ENCODE assay signal across 21 cellular contexts in the genomic region with DNA sequence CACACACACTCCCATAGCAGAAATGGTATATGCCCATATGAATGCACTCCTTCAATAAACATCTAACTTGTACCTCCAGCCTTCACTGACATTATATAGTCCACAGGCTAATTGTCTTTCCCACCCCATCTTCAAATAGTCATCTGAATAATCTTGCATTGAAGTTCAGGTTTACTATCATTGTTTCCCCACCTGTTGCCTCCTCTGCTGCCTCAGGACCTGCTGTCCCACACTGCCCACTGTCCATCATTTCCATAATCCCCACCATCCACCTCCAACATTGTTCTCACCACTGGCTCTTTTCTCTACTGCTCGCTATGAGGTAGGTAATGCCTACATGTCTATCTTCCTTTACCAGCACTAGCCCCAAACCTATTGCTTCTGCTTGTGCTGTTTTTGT.
DNase-seq lines count a peak whose midpoint lies in the region; ATAC-seq, FAIRE-seq and TF ChIP-seq lines count a peak whose summit lies in the region.
"Had no signal": no experiment of that assay in that cellular context is flagged by ENCODE, and none has a peak within 500 bp of the region (broad histone marks: within the 10 kb centered on the region; RNA-seq: fewer than 3 reads in every experiment).

No MANE protein-coding gene starts in this region.

- H3K27ac ChIP-seq in left ventricle myocardium inferior (replicated peaks) (peak overlapping the region; percentile 83), trophoblast cell (ENCODE audit: low read depth, low read length) (no peak overlapping the region), MM.1S (ENCODE audit: low read length) (no peak overlapping the region), pancreas (no peak overlapping the region)
- H3K27ac ChIP-seq: KMS-11, PC-9 had no signal

- no peak overlapping the region for H3K9ac ChIP-seq in trophoblast cell (ENCODE audit: low read length)
- H3K9ac ChIP-seq in MM.1S (ENCODE audit: low read length): no peak overlapping the region
- H3K9ac ChIP-seq: KMS-11 had no signal

- H3K27me3 ChIP-seq in left ventricle myocardium inferior (ENCODE audit: low read depth) (no peaks in the 10 kb centered on the region), trophoblast cell (ENCODE audit: insufficient read depth, low read length) (no peaks in the 10 kb centered on the region), MM.1S (replicated peaks; ENCODE audit: insufficient read depth, low read length) (no peaks in the 10 kb centered on the region), pancreas (no peaks in the 10 kb centered on the region)

- ATAC-seq in left cardiac atrium (no peak), pancreas (no peak)
- ATAC-seq: HepG2 had no signal

- H4K91ac ChIP-seq in trophoblast cell (ENCODE audit: low read depth, low read length): no peak overlapping the region

- H3K36me3 Mint-ChIP-seq in glutamatergic neuron (ENCODE audit: unreplicated experiment): no peaks in the 10 kb centered on the region

- H3K27ac Mint-ChIP-seq in glutamatergic neuron (ENCODE audit: unreplicated experiment): peak overlapping the region; percentile 24
- H3K27ac Mint-ChIP-seq: HFFc6 had no signal

- H3K36me3 ChIP-seq in left ventricle myocardium inferior: peaks cover 10% of the 10 kb centered on the region
- peaks cover 0 to 2% of the 10 kb centered on the region in 2 experiments for H3K36me3 ChIP-seq in trophoblast cell (ENCODE audit: control insufficient read depth in 1 of 2, insufficient read depth in 2 of 2, low read length in 2 of 2)
- no peaks in the 10 kb centered on the region; the same call in 1 of the 2 replicates for H3K36me3 ChIP-seq in MM.1S (replicated peaks; ENCODE audit: insufficient read depth, low read length)
- H3K36me3 ChIP-seq in pancreas: no peaks in the 10 kb centered on the region

- H3K79me1 ChIP-seq in trophoblast cell (ENCODE audit: low read length): peaks cover 6% of the 10 kb centered on the region

- peak overlapping the region; percentile 44 for H3K4me3 Mint-ChIP-seq in glutamatergic neuron (ENCODE audit: unreplicated experiment)
- H3K4me3 Mint-ChIP-seq: HFFc6 had no signal

- no peak for TF ChIP-seq CTCF in left ventricle myocardium inferior (IDR thresholded peaks at IDR 0.05; ENCODE audit: borderline replicate concordance)
- no peak for TF ChIP-seq CTCF in glutamatergic neuron (IDR thresholded peaks at IDR 0.05; ENCODE audit: partially characterized antibody, unreplicated experiment)
- TF ChIP-seq CTCF in MM.1S (IDR thresholded peaks at IDR 0.05; ENCODE audit: low read length): no peak
- no peak for TF ChIP-seq CTCF in pancreas (IDR thresholded peaks at IDR 0.05)

- peaks cover 30% of the 10 kb centered on the region for H3K4me1 Mint-ChIP-seq in glutamatergic neuron (ENCODE audit: low read depth, unreplicated experiment)

- H3K14ac ChIP-seq in trophoblast cell (ENCODE audit: low read length): no peak overlapping the region

- H2AFZ ChIP-seq in trophoblast cell (ENCODE audit: insufficient read depth, low read length, poor library complexity): no peak overlapping the region
- no peak overlapping the region for H2AFZ ChIP-seq in MM.1S (ENCODE audit: low read length)
- H2AFZ ChIP-seq: PC-9 had no signal

- no CpG with 5 or more reads among the region's 1 CpG for WGBS in trophoblast cell (ENCODE audit: extremely low coverage, insufficient coverage, insufficient read length)
- WGBS in pancreas, 2 donors: 96 to 98% methylated on average over 1 of the region's 1 CpG

- H4K20me1 ChIP-seq in MM.1S (ENCODE audit: insufficient read depth, low read length): no peaks in the 10 kb centered on the region

- H3K9me3 Mint-ChIP-seq in glutamatergic neuron (ENCODE audit: unreplicated experiment): peaks cover 4% of the 10 kb centered on the region
- H3K9me3 Mint-ChIP-seq: HFFc6 had no signal

- H2BK120ac ChIP-seq in trophoblast cell (ENCODE audit: insufficient read depth, low read length, poor library complexity): no peak overlapping the region

- H3K27me3 Mint-ChIP-seq in glutamatergic neuron (ENCODE audit: unreplicated experiment): peaks cover 5% of the 10 kb centered on the region

- no peak for FAIRE-seq in pancreas (lab: Jason Lieb, UNC)
- FAIRE-seq: A204.1, GM12892, H1, HepG2 had no signal

- H3K79me2 ChIP-seq in trophoblast cell (ENCODE audit: control insufficient read depth, insufficient read depth, low read length, poor library complexity) (no peaks in the 10 kb centered on the region), MM.1S (ENCODE audit: low read length) (no peaks in the 10 kb centered on the region)

- peak overlapping the region; percentile 29 for H3K23ac ChIP-seq in trophoblast cell (ENCODE audit: low read length)

- H3K9me2 ChIP-seq in MM.1S (replicated peaks; ENCODE audit: insufficient read depth, low read length): no peaks in the 10 kb centered on the region

- no peak overlapping the region for H2BK5ac ChIP-seq in trophoblast cell (ENCODE audit: low read depth, low read length, poor library complexity)

- H3K9me3 ChIP-seq in left ventricle myocardium inferior (replicated peaks): no peaks in the 10 kb centered on the region
- H3K9me3 ChIP-seq in trophoblast cell (ENCODE audit: insufficient read depth, low read depth, low read length): no peaks in the 10 kb centered on the region
- H3K9me3 ChIP-seq in MM.1S (replicated peaks; ENCODE audit: insufficient read depth, low read length): no peaks in the 10 kb centered on the region
- H3K9me3 ChIP-seq in pancreas: no peaks in the 10 kb centered on the region

- peak overlapping the region; percentile 62 for H3K18ac ChIP-seq in trophoblast cell (ENCODE audit: low read length)

- H3K4me1 ChIP-seq in left ventricle myocardium inferior (peaks cover 67% of the 10 kb centered on the region), trophoblast cell (ENCODE audit: control insufficient read depth in 1 of 2, insufficient read depth in 2 of 2, low read length in 2 of 2) (peaks cover 8 to 16% of the 10 kb centered on the region in 2 experiments), MM.1S (ENCODE audit: low read length) (no peaks in the 10 kb centered on the region), pancreas (no peaks in the 10 kb centered on the region)

- H2AK5ac ChIP-seq in trophoblast cell (ENCODE audit: low read length): no peak overlapping the region

- H3K4me2 ChIP-seq in trophoblast cell (ENCODE audit: low read length) (no peak overlapping the region), MM.1S (ENCODE audit: low read depth, low read length) (no peak overlapping the region)
- H3K4me2 ChIP-seq: KMS-11, PC-9 had no signal

- H3K4ac ChIP-seq in trophoblast cell (ENCODE audit: low read depth, low read length): peak overlapping the region; percentile 9

- H3K4me3 ChIP-seq in left ventricle myocardium inferior (no peak overlapping the region), trophoblast cell (ENCODE audit: low read depth, low read length) (no peak overlapping the region), MM.1S (ENCODE audit: low read length) (no peak overlapping the region), pancreas (no peak overlapping the region)
- H3K4me3 ChIP-seq: PC-9 had no signal

- no peak for DNase-seq in left ventricle myocardium inferior
- DNase-seq in left cardiac atrium: no peak
- DNase-seq in glutamatergic neuron: no peak
- no peak for DNase-seq in trophoblast cell
- DNase-seq in MM.1S: no peak
- DNase-seq in SIG-M5 (lab: John Stamatoyannopoulos, UW): no peak
- DNase-seq in OCI-M1 (lab: John Stamatoyannopoulos, UW): no peak
- DNase-seq in pancreas: no peak
- DNase-seq: COR-L47, GF-D8, HFFc6, NCI-H1092, NCI-H2081 treated with DMSO at 0.1 percent for 48 hours, NCI-H510A, NCI-H774, PC-9 had no signal

- H2BK12ac ChIP-seq in trophoblast cell (ENCODE audit: low read length): peak overlapping the region; percentile 74

- no peak overlapping the region for H4K12ac ChIP-seq in trophoblast cell (ENCODE audit: low read depth, low read length)

- H4K8ac ChIP-seq in trophoblast cell (ENCODE audit: low read depth, low read length): no peak overlapping the region

- H3F3A ChIP-seq in MM.1S (ENCODE audit: insufficient read depth, low read length): no peaks in the 10 kb centered on the region

- intact Hi-C loops in left ventricle myocardium inferior (cut with micrococcal nuclease): no loop called here
- intact Hi-C loops in left cardiac atrium (cut with DNase I): no loop called here
- intact Hi-C loops in pancreas (cut with DNase I): no loop called here
